Comparison of ENCODE assay signal across 16 cellular contexts in genomic region chr5:88808153-88808552, GRCh38.
DNase-seq lines count a peak whose midpoint lies in the region; ATAC-seq, FAIRE-seq and TF ChIP-seq lines count a peak whose summit lies in the region.
"Had no signal": no experiment of that assay in that cellular context is flagged by ENCODE, and none has a peak within 500 bp of the region (broad histone marks: within the 10 kb centered on the region; RNA-seq: fewer than 3 reads in every experiment).

No MANE protein-coding gene starts in this region.

- no peaks in the 10 kb centered on the region for H3K27me3 Mint-ChIP-seq in Calu3 (ENCODE audit: unreplicated experiment)
- H3K27me3 Mint-ChIP-seq: activated B cell treated with CpG ODN at 0.5 μM for 24 hours had no signal

- peaks cover 92% of the 10 kb centered on the region for H3K79me2 ChIP-seq in GM12878 (ENCODE audit: control insufficient read depth, insufficient read depth, low read length)

- TF ChIP-seq POLR2A in GM12878 (IDR thresholded peaks at IDR 0.05; ENCODE audit: low read depth, low read length): no peak

- SMC1A ChIA-PET in GM12878 (lab: Charles Lee; ENCODE audit: uncharacterized antibody, unreplicated experiment): interaction anchor here (0.7 to 9.3 kb wide), 12 partner anchors 9 to 174 kb away, joined by 3 to 99 read pairs (median 4); no protein-coding TSS in a partner anchor

- no peaks in the 10 kb centered on the region for H3K36me3 Mint-ChIP-seq in Calu3 (ENCODE audit: insufficient read depth, unreplicated experiment)
- H3K36me3 Mint-ChIP-seq: activated naive CD8-positive, alpha-beta T cell treated with anti-CD3 and anti-CD28 coated beads for 36 hours; CD4-positive, alpha-beta memory T cell had no signal

- H3K9me3 Mint-ChIP-seq in Calu3 (ENCODE audit: low read depth, unreplicated experiment): no peaks in the 10 kb centered on the region
- H3K9me3 Mint-ChIP-seq: activated B cell treated with CpG ODN at 0.5 μM for 24 hours; activated naive CD8-positive, alpha-beta T cell treated with anti-CD3 and anti-CD28 coated beads for 36 hours; CD4-positive, alpha-beta memory T cell had no signal

- H3K4me1 ChIP-seq in GM12878 (ENCODE audit: control insufficient read depth, insufficient read depth, low read length): peaks cover 12% of the 10 kb centered on the region

- H3K4me3 ChIP-seq in GM12878: no peak overlapping the region
- H3K4me3 ChIP-seq: thoracic aorta had no signal

- no peak overlapping the region for H3K4me3 Mint-ChIP-seq in Calu3 (ENCODE audit: low read depth, unreplicated experiment)
- H3K4me3 Mint-ChIP-seq: activated B cell treated with CpG ODN at 0.5 μM for 24 hours; activated naive CD8-positive, alpha-beta T cell treated with anti-CD3 and anti-CD28 coated beads for 36 hours; CD4-positive, alpha-beta memory T cell had no signal

- RAD21 ChIA-PET in GM12878 (lab: Charles Lee; ENCODE audit: unreplicated experiment): interaction anchor here (0.8 to 4.6 kb wide), 6 partner anchors 11 to 76 kb away, joined by 3 to 49 read pairs (median 4); no protein-coding TSS in a partner anchor

- H3K9ac ChIP-seq in GM12878 (ENCODE audit: control insufficient read depth, insufficient read depth, low read length): no peak overlapping the region

- H3K36me3 ChIP-seq in GM12878 (ENCODE audit: control insufficient read depth in 2 of 2, insufficient read depth in 2 of 2, low read length in 1 of 2): peaks cover 7 to 25% of the 10 kb centered on the region in 2 experiments
- H3K36me3 ChIP-seq: thoracic aorta had no signal

- in situ Hi-C loops in GM12878 (cut with MboI): no loop called here

- no peak for TF ChIP-seq RAD21 in GM12878 (IDR thresholded peaks at IDR 0.05; ENCODE audit: insufficient read depth, low read depth, low read length)

- H3K4me2 ChIP-seq in GM12878 (ENCODE audit: control insufficient read depth, insufficient read depth): no peak overlapping the region

- WGBS in GM12878 (ENCODE audit: insufficient coverage, insufficient replicate concordance, low lambda C conversion rate, missing lambda C conversion rate): 0% methylated on average over 2 of the region's 2 CpGs

- H3K9me3 ChIP-seq in GM12878 (replicated peaks; ENCODE audit: control insufficient read depth, insufficient read depth, low read length): peaks cover 3% of the 10 kb centered on the region
- H3K9me3 ChIP-seq: thoracic aorta had no signal

- no peak overlapping the region for H3K27ac Mint-ChIP-seq in Calu3 (ENCODE audit: unreplicated experiment)
- H3K27ac Mint-ChIP-seq: activated naive CD8-positive, alpha-beta T cell treated with anti-CD3 and anti-CD28 coated beads for 36 hours; CD4-positive, alpha-beta memory T cell had no signal

- CTCF ChIA-PET in GM12878 (lab: Yijun Ruan, JAX) (interaction anchor here (0.8 to 1.2 kb wide), 5 partner anchors 12 to 78 kb away, joined by 3 to 4 read pairs (median 3); no protein-coding TSS in a partner anchor), Calu3 (lab: Charles Lee) (no interaction called here)

- DNase-seq in GM12878 (ENCODE audit: low read depth, low spot score): no peak
- DNase-seq in Calu3: no peak
- DNase-seq in anterior cingulate cortex (lab: John Stamatoyannopoulos, UW): no peak
- no peak for DNase-seq in NCI-H2171 (lab: John Stamatoyannopoulos, UW)
- DNase-seq in activated CD4-positive, alpha-beta T cell treated with anti-CD3 and anti-CD28 coated beads, Interleukin-2, amount 50 U/mL, for 4 hours: no peak
- DNase-seq: activated B cell treated with CpG ODN at 0.5 μM for 24 hours; activated CD8-positive, alpha-beta memory T cell treated with anti-CD3 and anti-CD28 coated beads, Interleukin-2, amount 50 U/mL, for 4 hours; activated naive CD8-positive, alpha-beta T cell treated with anti-CD3 and anti-CD28 coated beads for 36 hours; CD4-positive, alpha-beta memory T cell; central memory CD4-positive, alpha-beta T cell; GDM1; islet precursor cell had no signal

- BruUV-seq in GM12878 (replicated peaks; lab: Mats Ljungman, UMichigan) (no TSS peak), Calu3 (replicated peaks; lab: Mats Ljungman, UMichigan) (no TSS peak)

- peak; percentile 49 for FAIRE-seq in GM12878 (lab: Jason Lieb, UNC)

- POLR2A ChIA-PET in GM12878 (lab: Charles Lee): interaction anchor here (1.0 to 1.2 kb wide), 3 partner anchors 14 to 21 kb away, joined by 3 read pairs; no protein-coding TSS in a partner anchor

- intact Hi-C loops in GM12878 (cut with micrococcal nuclease; ENCODE audit: unreplicated experiment): no loop called here
- intact Hi-C loops in Calu3 (cut with micrococcal nuclease; ENCODE audit: unreplicated experiment): no loop called here

- ATAC-seq in GM19035 (IDR thresholded peaks at IDR 0.05; ENCODE audit: unreplicated experiment): peak; percentile 56
- peak; percentile 64 for ATAC-seq in HG02588 (IDR thresholded peaks at IDR 0.05; ENCODE audit: unreplicated experiment)
- ATAC-seq in HG03175 (IDR thresholded peaks at IDR 0.05; ENCODE audit: unreplicated experiment): peak; percentile 67
- ATAC-seq in GM12878: peak; percentile 59

- TF ChIP-seq CTCF in GM12878 (IDR thresholded peaks at IDR 0.05 in 2 of 3, conservative IDR thresholded peaks at IDR 0.05 in 1 of 3; ENCODE audit: control insufficient read depth in 2 of 3, extremely low read depth in 1 of 3, insufficient read depth in 1 of 3, low read depth in 3 of 3, low read length in 3 of 3) (no peak), Calu3 (IDR thresholded peaks at IDR 0.05; ENCODE audit: unreplicated experiment) (no peak)

- no peak overlapping the region for H3K27ac ChIP-seq in GM12878 (ENCODE audit: control insufficient read depth, insufficient read depth)
- H3K27ac ChIP-seq: thoracic aorta had no signal

- H4K20me1 ChIP-seq in GM12878 (ENCODE audit: control insufficient read depth, insufficient read depth): no peaks in the 10 kb centered on the region

- no peaks in the 10 kb centered on the region for H3K27me3 ChIP-seq in GM12878 (replicated peaks in 1 of 2; ENCODE audit: control insufficient read depth in 2 of 2, insufficient read depth in 2 of 2, low read length in 1 of 2)

- H3K4me1 Mint-ChIP-seq in Calu3 (ENCODE audit: low read depth, unreplicated experiment): no peaks in the 10 kb centered on the region
- H3K4me1 Mint-ChIP-seq: CD4-positive, alpha-beta memory T cell had no signal

- no peak for TF ChIP-seq EP300 in GM12878 (IDR thresholded peaks at IDR 0.05; ENCODE audit: borderline replicate concordance in 1 of 2, control insufficient read depth in 1 of 2, low read depth in 2 of 2, low read length in 2 of 2)

- H2AFZ ChIP-seq in GM12878 (ENCODE audit: control insufficient read depth, low read depth, low read length): no peak overlapping the region

TF ChIP-seq in GM12878, 131 proteins besides CTCF, POLR2A, EP300 and RAD21 (continues in another document):
- TF ChIP-seq MYC (IDR thresholded peaks at IDR 0.05; ENCODE audit: insufficient read depth, insufficient read length, insufficient replicate concordance, low read length, severe bottlenecking): no peak
- no peak for TF ChIP-seq KLF5 (IDR thresholded peaks at IDR 0.05; ENCODE audit: partially characterized antibody)
- TF ChIP-seq RAD51 (IDR thresholded peaks at IDR 0.05): no peak
- TF ChIP-seq ZBTB40 (IDR thresholded peaks at IDR 0.05; ENCODE audit: borderline replicate concordance): no peak
- TF ChIP-seq MLLT1 (IDR thresholded peaks at IDR 0.05): no peak
- TF ChIP-seq MTA3 (IDR thresholded peaks at IDR 0.05; ENCODE audit: borderline replicate concordance, low read length): peak; percentile 77
